8 cellular contexts compared by ENCODE assay signal in genomic region chr1:62508187-62508758, GRCh38.
A peak's percentile ranks its signal among the peaks of the same experiment; 100 is the strongest.
DNase-seq lines count a peak whose midpoint lies in the region; ATAC-seq, FAIRE-seq and TF ChIP-seq lines count a peak whose summit lies in the region.

No MANE protein-coding gene starts in this region.

- no peak overlapping the region for H3K4me3 Mint-ChIP-seq in brain

- H3K9me3 ChIP-seq in A549: no peaks in the 10 kb centered on the region
- no peaks in the 10 kb centered on the region for H3K9me3 ChIP-seq in liver (ENCODE audit: control insufficient read depth in 4 of 4, low read length in 3 of 4)

- H3K4me3 ChIP-seq in A549 (no peak overlapping the region), liver (ENCODE audit: low read depth in 1 of 3, low read length in 3 of 3) (no peak overlapping the region)

- H3K4me1 ChIP-seq in A549: no peaks in the 10 kb centered on the region
- no peaks in the 10 kb centered on the region for H3K4me1 ChIP-seq in liver (ENCODE audit: control insufficient read depth in 4 of 4, insufficient read depth in 4 of 4, low read length in 3 of 4)

- no peaks in the 10 kb centered on the region for H3K4me1 Mint-ChIP-seq in brain

- TF ChIP-seq RAD21 in A549 (conservative IDR thresholded peaks at IDR 0.05 in 1 of 2, IDR thresholded peaks at IDR 0.05 in 1 of 2) (peak; percentile 48 to 60; a peak in 4 of 5 replicates), liver (IDR thresholded peaks at IDR 0.05) (peak; percentile 84 to 89)

- POLR2A ChIA-PET in A549 (lab: Yijun Ruan, JAX): no interaction called here

- H3K27me3 ChIP-seq in liver (ENCODE audit: control insufficient read depth in 4 of 4, insufficient read depth in 4 of 4, low read length in 3 of 4): no peaks in the 10 kb centered on the region

- peak; percentile 28 for FAIRE-seq in A549 (lab: Jason Lieb, UNC)

- H3K27ac Mint-ChIP-seq in brain: no peak overlapping the region

- no peaks in the 10 kb centered on the region for H3K9me3 Mint-ChIP-seq in brain

- H3K27me3 Mint-ChIP-seq in brain: peaks cover 3% of the 10 kb centered on the region

- peak; percentile 66 for TF ChIP-seq CTCF in A549 (IDR thresholded peaks at IDR 0.05)
- TF ChIP-seq CTCF in brain (conservative IDR thresholded peaks at IDR 0.05): peak; percentile 66 to 68
- peak; percentile 60 for TF ChIP-seq CTCF in liver (IDR thresholded peaks at IDR 0.05; ENCODE audit: low read depth, low read length, missing input control)

- CTCF ChIA-PET in A549 (lab: Yijun Ruan, JAX): interaction anchor here (0.6 to 4.4 kb wide), 12 partner anchors 8 to 298 kb away, joined by 3 to 50 read pairs (median 3); no protein-coding TSS in a partner anchor

- H3K27ac ChIP-seq in A549: no peak overlapping the region
- no peak overlapping the region for H3K27ac ChIP-seq in liver (ENCODE audit: low read depth in 1 of 2, low read length in 2 of 2)

- peaks cover 44% of the 10 kb centered on the region for H3K36me3 Mint-ChIP-seq in brain

- H3K4me2 ChIP-seq in A549: no peak overlapping the region

- no peak for TF ChIP-seq EP300 in A549 (IDR thresholded peaks at IDR 0.05)

- no peak overlapping the region for H3K9ac ChIP-seq in liver (ENCODE audit: low read depth in 1 of 2, low read length in 2 of 2)

- peaks cover 0 to 9% (median 2%) of the 10 kb centered on the region in 4 donors for H3K36me3 ChIP-seq in liver (ENCODE audit: control insufficient read depth in 4 of 4, insufficient read depth in 3 of 4, low read depth in 1 of 4, low read length in 3 of 4)

- TF ChIP-seq POLR2A in A549 (IDR thresholded peaks at IDR 0.05; ENCODE audit: low read length): no peak

- ATAC-seq in A549 (no peak; a peak in 1 of 6 replicates), GM19455 (IDR thresholded peaks at IDR 0.05; ENCODE audit: unreplicated experiment) (no peak)
- no peak for ATAC-seq in stimulated activated naive CD8-positive, alpha-beta T cell treated with anti-CD3 and anti-CD28 coated beads, Interleukin-15, Interleukin-2, amounts not matched to agents 100 U/mL and 50 U/mL, for 24 hours

- WGBS in A549 (ENCODE audit: missing lambda C conversion rate): 83% methylated on average over 1 of the region's 1 CpG
- WGBS in liver: 93% methylated on average over 1 of the region's 1 CpG

- peak; percentile 7 to 44 for DNase-seq in A549 (ENCODE audit: low read depth in 1 of 2, low spot score in 1 of 2)
- peak; percentile 25 for DNase-seq in GF-D8 (lab: John Stamatoyannopoulos, UW)
- peak; percentile 61 for DNase-seq in NCI-H2029 treated with DMSO at 0.1 percent for 48 hours (lab: John Stamatoyannopoulos, UW)
- no peak for DNase-seq in NCI-H1048 (lab: John Stamatoyannopoulos, UW)
- no peak for DNase-seq in stimulated activated naive CD8-positive, alpha-beta T cell treated with anti-CD3 and anti-CD28 coated beads, Interleukin-15, Interleukin-2, amounts not matched to agents 100 U/mL and 50 U/mL, for 24 hours

TF ChIP-seq in A549, 52 proteins besides CTCF, POLR2A, EP300 and RAD21:
- TF ChIP-seq CEBPB (IDR thresholded peaks at IDR 0.05) (no peak), SMC3 (IDR thresholded peaks at IDR 0.05) (peak; percentile 59)

TF ChIP-seq in liver, 16 proteins besides CTCF, POLR2A, EP300 and RAD21:
- TF ChIP-seq ZBTB33 (IDR thresholded peaks at IDR 0.05) (no peak), RXRA (IDR thresholded peaks at IDR 0.05) (no peak), GABPA (IDR thresholded peaks at IDR 0.05 in 1 of 2, conservative IDR thresholded peaks at IDR 0.05 in 1 of 2) (no peak), FOXA2 (IDR thresholded peaks at IDR 0.05) (no peak), FOXA1 (IDR thresholded peaks at IDR 0.05) (no peak), EGR1 (IDR thresholded peaks at IDR 0.05; ENCODE audit: low read depth in 2 of 2) (no peak), ATF3 (IDR thresholded peaks at IDR 0.05) (no peak), HNF4A (conservative IDR thresholded peaks at IDR 0.05) (no peak), TAF1 (conservative IDR thresholded peaks at IDR 0.05) (no peak), SP1 (IDR thresholded peaks at IDR 0.05) (no peak), JUND (IDR thresholded peaks at IDR 0.05) (no peak), YY1 (IDR thresholded peaks at IDR 0.05) (no peak), MAX (IDR thresholded peaks at IDR 0.05) (no peak)

Comparison
In these comparisons a context has a peak if more than half of its experiments do, and no peak if none do; other contexts are left out.
1. DNase-seq: peak in A549 (2 of 2), GF-D8 (single experiment) and NCI-H2029 treated with DMSO at 0.1 percent for 48 hours (single experiment); none in NCI-H1048 (single experiment) and stimulated activated naive CD8-positive, alpha-beta T cell treated with anti-CD3 and anti-CD28 coated beads, Interleukin-15, Interleukin-2, amounts not matched to agents 100 U/mL and 50 U/mL, for 24 hours (single experiment).
2. Peak in every context shown above with its lines, with median percentiles within 50 percentile points of each other: CTCF ChIP-seq.